In the genomic region with DNA sequence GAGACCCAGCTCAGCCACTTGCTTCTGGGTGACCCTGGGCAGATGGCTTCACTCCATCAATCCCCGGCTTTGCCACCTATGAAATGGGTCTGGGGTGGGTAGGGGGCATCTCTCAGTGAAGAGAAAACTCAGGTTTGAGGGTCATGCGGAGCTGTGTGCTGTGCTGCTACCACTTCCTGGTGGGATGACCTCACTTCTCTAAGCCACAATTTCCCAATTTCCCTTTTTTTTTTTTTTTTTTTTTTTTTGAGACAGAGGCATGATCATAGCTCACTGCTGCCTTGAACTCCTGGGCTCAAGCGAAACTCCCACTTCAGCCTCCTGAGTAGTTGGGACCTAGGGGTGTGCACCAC, we compare ENCODE assay signal across 1 cellular context.
A peak's percentile ranks its signal among the peaks of the same experiment; 100 is the strongest.
TF ChIP-seq lines count a peak whose summit lies in the region.

No MANE protein-coding gene starts in this region.

TF ChIP-seq in K562, 482 proteins besides CTCF, POLR2A, EP300 and RAD21 (continued from another document and continues in another):
- TF ChIP-seq, protein P1, sequence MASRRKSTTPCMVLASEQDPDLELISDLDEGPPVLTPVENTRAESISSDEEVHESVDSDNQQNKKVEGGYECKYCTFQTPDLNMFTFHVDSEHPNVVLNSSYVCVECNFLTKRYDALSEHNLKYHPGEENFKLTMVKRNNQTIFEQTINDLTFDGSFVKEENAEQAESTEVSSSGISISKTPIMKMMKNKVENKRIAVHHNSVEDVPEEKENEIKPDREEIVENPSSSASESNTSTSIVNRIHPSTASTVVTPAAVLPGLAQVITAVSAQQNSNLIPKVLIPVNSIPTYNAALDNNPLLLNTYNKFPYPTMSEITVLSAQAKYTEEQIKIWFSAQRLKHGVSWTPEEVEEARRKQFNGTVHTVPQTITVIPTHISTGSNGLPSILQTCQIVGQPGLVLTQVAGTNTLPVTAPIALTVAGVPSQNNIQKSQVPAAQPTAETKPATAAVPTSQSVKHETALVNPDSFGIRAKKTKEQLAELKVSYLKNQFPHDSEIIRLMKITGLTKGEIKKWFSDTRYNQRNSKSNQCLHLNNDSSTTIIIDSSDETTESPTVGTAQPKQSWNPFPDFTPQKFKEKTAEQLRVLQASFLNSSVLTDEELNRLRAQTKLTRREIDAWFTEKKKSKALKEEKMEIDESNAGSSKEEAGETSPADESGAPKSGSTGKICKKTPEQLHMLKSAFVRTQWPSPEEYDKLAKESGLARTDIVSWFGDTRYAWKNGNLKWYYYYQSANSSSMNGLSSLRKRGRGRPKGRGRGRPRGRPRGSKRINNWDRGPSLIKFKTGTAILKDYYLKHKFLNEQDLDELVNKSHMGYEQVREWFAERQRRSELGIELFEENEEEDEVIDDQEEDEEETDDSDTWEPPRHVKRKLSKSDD (conservative IDR thresholded peaks at IDR 0.05; ENCODE audit: low read length) = no peak
- TF ChIP-seq PHF8 (IDR thresholded peaks at IDR 0.05; ENCODE audit: borderline replicate concordance, low read length) (no peak), TFAM (CRISPR knock-in tag; conservative IDR thresholded peaks at IDR 0.05) (no peak), CEBPG (CRISPR knock-in tag; IDR thresholded peaks at IDR 0.05) (no peak), CEBPG (tag; conservative IDR thresholded peaks at IDR 0.05 in 1 of 2, IDR thresholded peaks at IDR 0.05 in 1 of 2) (peak in 1 of 2 experiments; percentile 59; a peak in 1 of 4 replicates), TBL1XR1 (IDR thresholded peaks at IDR 0.05; ENCODE audit: low read length in 2 of 2) (no peak), MEIS2 (IDR thresholded peaks at IDR 0.05; ENCODE audit: partially characterized antibody) (no peak), MYBL2 (IDR thresholded peaks at IDR 0.05; ENCODE audit: low read depth) (no peak), MYBL2 (CRISPR knock-in tag; IDR thresholded peaks at IDR 0.05; ENCODE audit: borderline replicate concordance) (no peak), TEAD1 (CRISPR knock-in tag; IDR thresholded peaks at IDR 0.05) (no peak), ZNF551 (CRISPR knock-in tag; IDR thresholded peaks at IDR 0.05) (no peak), TBP (optimal IDR thresholded peaks at IDR 0.05; ENCODE audit: low read depth, low read length) (no peak), ATF7 (IDR thresholded peaks at IDR 0.05) (peak; percentile 63; the same call in 1 of the 2 replicates), ELF1 (tag; IDR thresholded peaks at IDR 0.05) (peak; percentile 70), XRCC4 (IDR thresholded peaks at IDR 0.05; ENCODE audit: extremely low read depth, insufficient read depth, insufficient read length) (no peak), SMAD4 (CRISPR knock-in tag; conservative IDR thresholded peaks at IDR 0.05) (no peak), POLR2G (IDR thresholded peaks at IDR 0.05; ENCODE audit: low read depth, low read length) (no peak), COPS2 (conservative IDR thresholded peaks at IDR 0.05) (no peak), NR2C2 (CRISPR knock-in tag; IDR thresholded peaks at IDR 0.05) (no peak), NR2C2 (tag; IDR thresholded peaks at IDR 0.05) (peak; percentile 28; the same call in 1 of the 2 replicates), BRF1 (IDR thresholded peaks at IDR 0.05; ENCODE audit: borderline replicate concordance, extremely low read depth, insufficient read length) (no peak), JUND (IDR thresholded peaks at IDR 0.05; ENCODE audit: borderline replicate concordance, low read depth, low read length) (peak; percentile 44; the same call in 1 of the 2 replicates), JUND (tag; IDR thresholded peaks at IDR 0.05; ENCODE audit: borderline replicate concordance, low read depth, low read length) (peak; percentile 41; the same call in 2 of the 3 replicates), CBX1 (IDR thresholded peaks at IDR 0.05; ENCODE audit: low read depth) (no peak), NUFIP1 (IDR thresholded peaks at IDR 0.05; ENCODE audit: partially characterized antibody) (no peak), TEAD2 (tag; IDR thresholded peaks at IDR 0.05) (no peak), NR4A1 (CRISPR knock-in tag; IDR thresholded peaks at IDR 0.05) (no peak), NR4A1 (tag; IDR thresholded peaks at IDR 0.05) (no peak), LCOR (CRISPR knock-in tag; IDR thresholded peaks at IDR 0.05) (no peak), ZNF384 (IDR thresholded peaks at IDR 0.05; ENCODE audit: low read depth, low read length) (peak; percentile 79), NELFE (IDR thresholded peaks at IDR 0.05; ENCODE audit: insufficient read depth, insufficient read length) (no peak), HOXB6 (CRISPR knock-in tag; IDR thresholded peaks at IDR 0.05; ENCODE audit: borderline replicate concordance) (no peak), CC2D1A (IDR thresholded peaks at IDR 0.05) (no peak), ESRRB (CRISPR knock-in tag; IDR thresholded peaks at IDR 0.05; ENCODE audit: borderline replicate concordance) (no peak), SMARCE1 (IDR thresholded peaks at IDR 0.05) (peak; percentile 22; the same call in 1 of the 2 replicates), POLR2AphosphoS5 (IDR thresholded peaks at IDR 0.05; ENCODE audit: control insufficient read depth, insufficient read depth, low read depth, low read length) (no peak), ZNF263 (CRISPR knock-in tag; IDR thresholded peaks at IDR 0.05; ENCODE audit: borderline replicate concordance) (no peak)
- TF ChIP-seq, protein P2, sequence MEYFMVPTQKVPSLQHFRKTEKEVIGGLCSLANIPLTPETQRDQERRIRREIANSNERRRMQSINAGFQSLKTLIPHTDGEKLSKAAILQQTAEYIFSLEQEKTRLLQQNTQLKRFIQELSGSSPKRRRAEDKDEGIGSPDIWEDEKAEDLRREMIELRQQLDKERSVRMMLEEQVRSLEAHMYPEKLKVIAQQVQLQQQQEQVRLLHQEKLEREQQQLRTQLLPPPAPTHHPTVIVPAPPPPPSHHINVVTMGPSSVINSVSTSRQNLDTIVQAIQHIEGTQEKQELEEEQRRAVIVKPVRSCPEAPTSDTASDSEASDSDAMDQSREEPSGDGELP (CRISPR knock-in tag; IDR thresholded peaks at IDR 0.05; ENCODE audit: borderline replicate concordance) = no peak
- TF ChIP-seq, protein P3, sequence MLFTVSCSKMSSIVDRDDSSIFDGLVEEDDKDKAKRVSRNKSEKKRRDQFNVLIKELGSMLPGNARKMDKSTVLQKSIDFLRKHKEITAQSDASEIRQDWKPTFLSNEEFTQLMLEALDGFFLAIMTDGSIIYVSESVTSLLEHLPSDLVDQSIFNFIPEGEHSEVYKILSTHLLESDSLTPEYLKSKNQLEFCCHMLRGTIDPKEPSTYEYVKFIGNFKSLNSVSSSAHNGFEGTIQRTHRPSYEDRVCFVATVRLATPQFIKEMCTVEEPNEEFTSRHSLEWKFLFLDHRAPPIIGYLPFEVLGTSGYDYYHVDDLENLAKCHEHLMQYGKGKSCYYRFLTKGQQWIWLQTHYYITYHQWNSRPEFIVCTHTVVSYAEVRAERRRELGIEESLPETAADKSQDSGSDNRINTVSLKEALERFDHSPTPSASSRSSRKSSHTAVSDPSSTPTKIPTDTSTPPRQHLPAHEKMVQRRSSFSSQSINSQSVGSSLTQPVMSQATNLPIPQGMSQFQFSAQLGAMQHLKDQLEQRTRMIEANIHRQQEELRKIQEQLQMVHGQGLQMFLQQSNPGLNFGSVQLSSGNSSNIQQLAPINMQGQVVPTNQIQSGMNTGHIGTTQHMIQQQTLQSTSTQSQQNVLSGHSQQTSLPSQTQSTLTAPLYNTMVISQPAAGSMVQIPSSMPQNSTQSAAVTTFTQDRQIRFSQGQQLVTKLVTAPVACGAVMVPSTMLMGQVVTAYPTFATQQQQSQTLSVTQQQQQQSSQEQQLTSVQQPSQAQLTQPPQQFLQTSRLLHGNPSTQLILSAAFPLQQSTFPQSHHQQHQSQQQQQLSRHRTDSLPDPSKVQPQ (CRISPR knock-in tag; IDR thresholded peaks at IDR 0.05; ENCODE audit: borderline replicate concordance) = no peak
- TF ChIP-seq, protein P4, sequence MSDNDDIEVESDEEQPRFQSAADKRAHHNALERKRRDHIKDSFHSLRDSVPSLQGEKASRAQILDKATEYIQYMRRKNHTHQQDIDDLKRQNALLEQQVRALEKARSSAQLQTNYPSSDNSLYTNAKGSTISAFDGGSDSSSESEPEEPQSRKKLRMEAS (CRISPR knock-in tag; IDR thresholded peaks at IDR 0.05) = peak; percentile 48; the same call in 1 of the 2 replicates
- TF ChIP-seq, protein P5, sequence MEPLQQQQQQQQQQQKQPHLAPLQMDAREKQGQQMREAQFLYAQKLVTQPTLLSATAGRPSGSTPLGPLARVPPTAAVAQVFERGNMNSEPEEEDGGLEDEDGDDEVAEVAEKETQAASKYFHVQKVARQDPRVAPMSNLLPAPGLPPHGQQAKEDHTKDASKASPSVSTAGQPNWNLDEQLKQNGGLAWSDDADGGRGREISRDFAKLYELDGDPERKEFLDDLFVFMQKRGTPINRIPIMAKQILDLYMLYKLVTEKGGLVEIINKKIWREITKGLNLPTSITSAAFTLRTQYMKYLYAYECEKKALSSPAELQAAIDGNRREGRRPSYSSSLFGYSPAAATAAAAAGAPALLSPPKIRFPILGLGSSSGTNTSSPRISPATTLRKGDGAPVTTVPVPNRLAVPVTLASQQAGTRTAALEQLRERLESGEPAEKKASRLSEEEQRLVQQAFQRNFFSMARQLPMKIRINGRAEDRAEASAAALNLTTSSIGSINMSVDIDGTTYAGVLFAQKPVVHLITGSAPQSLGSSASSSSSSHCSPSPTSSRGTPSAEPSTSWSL (CRISPR knock-in tag; IDR thresholded peaks at IDR 0.05; ENCODE audit: borderline replicate concordance) = no peak
- TF ChIP-seq, protein P6, sequence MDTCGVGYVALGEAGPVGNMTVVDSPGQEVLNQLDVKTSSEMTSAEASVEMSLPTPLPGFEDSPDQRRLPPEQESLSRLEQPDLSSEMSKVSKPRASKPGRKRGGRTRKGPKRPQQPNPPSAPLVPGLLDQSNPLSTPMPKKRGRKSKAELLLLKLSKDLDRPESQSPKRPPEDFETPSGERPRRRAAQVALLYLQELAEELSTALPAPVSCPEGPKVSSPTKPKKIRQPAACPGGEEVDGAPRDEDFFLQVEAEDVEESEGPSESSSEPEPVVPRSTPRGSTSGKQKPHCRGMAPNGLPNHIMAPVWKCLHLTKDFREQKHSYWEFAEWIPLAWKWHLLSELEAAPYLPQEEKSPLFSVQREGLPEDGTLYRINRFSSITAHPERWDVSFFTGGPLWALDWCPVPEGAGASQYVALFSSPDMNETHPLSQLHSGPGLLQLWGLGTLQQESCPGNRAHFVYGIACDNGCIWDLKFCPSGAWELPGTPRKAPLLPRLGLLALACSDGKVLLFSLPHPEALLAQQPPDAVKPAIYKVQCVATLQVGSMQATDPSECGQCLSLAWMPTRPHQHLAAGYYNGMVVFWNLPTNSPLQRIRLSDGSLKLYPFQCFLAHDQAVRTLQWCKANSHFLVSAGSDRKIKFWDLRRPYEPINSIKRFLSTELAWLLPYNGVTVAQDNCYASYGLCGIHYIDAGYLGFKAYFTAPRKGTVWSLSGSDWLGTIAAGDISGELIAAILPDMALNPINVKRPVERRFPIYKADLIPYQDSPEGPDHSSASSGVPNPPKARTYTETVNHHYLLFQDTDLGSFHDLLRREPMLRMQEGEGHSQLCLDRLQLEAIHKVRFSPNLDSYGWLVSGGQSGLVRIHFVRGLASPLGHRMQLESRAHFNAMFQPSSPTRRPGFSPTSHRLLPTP (IDR thresholded peaks at IDR 0.05; ENCODE audit: borderline replicate concordance, extremely low read depth, insufficient read length) = no peak
- TF ChIP-seq, protein P7, sequence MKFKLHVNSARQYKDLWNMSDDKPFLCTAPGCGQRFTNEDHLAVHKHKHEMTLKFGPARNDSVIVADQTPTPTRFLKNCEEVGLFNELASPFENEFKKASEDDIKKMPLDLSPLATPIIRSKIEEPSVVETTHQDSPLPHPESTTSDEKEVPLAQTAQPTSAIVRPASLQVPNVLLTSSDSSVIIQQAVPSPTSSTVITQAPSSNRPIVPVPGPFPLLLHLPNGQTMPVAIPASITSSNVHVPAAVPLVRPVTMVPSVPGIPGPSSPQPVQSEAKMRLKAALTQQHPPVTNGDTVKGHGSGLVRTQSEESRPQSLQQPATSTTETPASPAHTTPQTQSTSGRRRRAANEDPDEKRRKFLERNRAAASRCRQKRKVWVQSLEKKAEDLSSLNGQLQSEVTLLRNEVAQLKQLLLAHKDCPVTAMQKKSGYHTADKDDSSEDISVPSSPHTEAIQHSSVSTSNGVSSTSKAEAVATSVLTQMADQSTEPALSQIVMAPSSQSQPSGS (CRISPR knock-in tag; IDR thresholded peaks at IDR 0.05) = no peak
- TF ChIP-seq, protein P8, sequence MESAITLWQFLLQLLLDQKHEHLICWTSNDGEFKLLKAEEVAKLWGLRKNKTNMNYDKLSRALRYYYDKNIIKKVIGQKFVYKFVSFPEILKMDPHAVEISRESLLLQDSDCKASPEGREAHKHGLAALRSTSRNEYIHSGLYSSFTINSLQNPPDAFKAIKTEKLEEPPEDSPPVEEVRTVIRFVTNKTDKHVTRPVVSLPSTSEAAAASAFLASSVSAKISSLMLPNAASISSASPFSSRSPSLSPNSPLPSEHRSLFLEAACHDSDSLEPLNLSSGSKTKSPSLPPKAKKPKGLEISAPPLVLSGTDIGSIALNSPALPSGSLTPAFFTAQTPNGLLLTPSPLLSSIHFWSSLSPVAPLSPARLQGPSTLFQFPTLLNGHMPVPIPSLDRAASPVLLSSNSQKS (CRISPR knock-in tag; IDR thresholded peaks at IDR 0.05) = no peak
- TF ChIP-seq, protein P9, sequence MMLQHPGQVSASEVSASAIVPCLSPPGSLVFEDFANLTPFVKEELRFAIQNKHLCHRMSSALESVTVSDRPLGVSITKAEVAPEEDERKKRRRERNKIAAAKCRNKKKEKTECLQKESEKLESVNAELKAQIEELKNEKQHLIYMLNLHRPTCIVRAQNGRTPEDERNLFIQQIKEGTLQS (IDR thresholded peaks at IDR 0.05) = peak; percentile 71
- TF ChIP-seq, protein P9 (CRISPR knock-in tag; conservative IDR thresholded peaks at IDR 0.05) = no peak
